ENCODE assay signal across 23 cellular contexts in genomic region chr21:44527983-44528633, GRCh38. TPM values are rescaled to one million over a fixed set of nuclear protein-coding genes. Genes with fewer than 3 reads are reported as not detected.
A peak's percentile ranks its signal among the peaks of the same experiment; 100 is the strongest.
DNase-seq lines count a peak whose midpoint lies in the region; ATAC-seq and TF ChIP-seq lines count a peak whose summit lies in the region.
"Had no signal": no experiment of that assay in that cellular context is flagged by ENCODE, and none has a peak within 500 bp of the region (broad histone marks: within the 10 kb centered on the region; RNA-seq: fewer than 3 reads in every experiment).

No MANE protein-coding gene starts in this region.

- no peaks in the 10 kb centered on the region for H3K27me3 ChIP-seq in RWPE2 (ENCODE audit: insufficient read depth, poor library complexity, severe bottlenecking)
- H3K27me3 ChIP-seq in dorsolateral prefrontal cortex, result peaks cover 0 to 22% (median 0%) of the 10 kb centered on the region in 45 donors
- H3K27me3 ChIP-seq: body of pancreas had no signal

- DNase-seq in RWPE2 (ENCODE audit: low spot score), result peak; percentile 59
- peak in 6 of 10 donors; percentile 5 to 40 (median 15) for DNase-seq in dorsolateral prefrontal cortex
- DNase-seq in sciatic nerve (ENCODE audit: low spot score), result peak; percentile 47
- no peak for DNase-seq in activated gamma-delta T cell treated with Interleukin-2 at 50 U/mL for 16 hours
- no peak for DNase-seq in NCI-H446 treated with DMSO at 0.1 percent for 48 hours (lab: John Stamatoyannopoulos, UW)
- DNase-seq: activated CD4-positive, alpha-beta T cell treated with anti-CD3 and anti-CD28 coated beads for 1 hour; DMS53; GF-D8; NCI-H1105; NCI-H510A treated with DMSO at 0.1 percent for 48 hours; stimulated activated CD4-positive, alpha-beta T cell treated with anti-CD3 and anti-CD28 coated beads, Interleukin-4, amount 100 ng/mL, for 1 hour; stimulated activated naive CD8-positive, alpha-beta T cell treated with anti-CD3 and anti-CD28 coated beads, Interleukin-15, amount 100 ng/mL, for 72 hours; T1000; trophoblast cell had no signal

- H3K4me3 ChIP-seq in RWPE2 (ENCODE audit: severe bottlenecking) (no peak overlapping the region), dorsolateral prefrontal cortex (no peak overlapping the region)
- H3K4me3 ChIP-seq: body of pancreas, GM23338, prostate gland, smooth muscle cell had no signal

- intact Hi-C loops in dorsolateral prefrontal cortex (cut with DNase I) (loop anchor here in 1 of 2 donors (10.0 kb wide), 1 partner anchor 237 kb away; no protein-coding TSS in a partner anchor), sciatic nerve (cut with DNase I) (no loop called here)

- no peaks in the 10 kb centered on the region for H3K4me1 ChIP-seq in RWPE2 (ENCODE audit: insufficient read depth, poor library complexity, severe bottlenecking)
- H3K4me1 ChIP-seq: body of pancreas, prostate gland had no signal

- no peak for TF ChIP-seq CTCF in RWPE2 (IDR thresholded peaks at IDR 0.05; ENCODE audit: poor library complexity, severe bottlenecking)
- no peak for TF ChIP-seq CTCF in dorsolateral prefrontal cortex (IDR thresholded peaks at IDR 0.05 in 54 of 56, conservative IDR thresholded peaks at IDR 0.05 in 2 of 56; ENCODE audit: low read depth in 1 of 56, partially characterized antibody in 56 of 56)

- no peaks in the 10 kb centered on the region for H3K36me3 ChIP-seq in RWPE2 (ENCODE audit: low read depth)
- H3K36me3 ChIP-seq: prostate gland had no signal

- peaks cover 7% of the 10 kb centered on the region for H3K9me3 ChIP-seq in RWPE2 (ENCODE audit: severe bottlenecking)
- H3K9me3 ChIP-seq: body of pancreas, prostate gland had no signal

- ATAC-seq in RWPE2 (ENCODE audit: low read depth) (no peak), sciatic nerve (no peak)
- ATAC-seq: body of pancreas; CD8-positive, alpha-beta T cell; GM23338; stimulated activated naive CD8-positive, alpha-beta T cell treated with anti-CD3 and anti-CD28 coated beads, Interleukin-15, amount 100 ng/mL, for 72 hours had no signal

- no peak overlapping the region for H3K27ac ChIP-seq in RWPE2 (ENCODE audit: poor library complexity, severe bottlenecking)
- H3K27ac ChIP-seq in dorsolateral prefrontal cortex, result no peak overlapping the region
- H3K27ac ChIP-seq: body of pancreas, prostate gland, RWPE1 had no signal

RNA-seq across cellular contexts. Expression of gene KRTAP10-1, which starts 11.9 kb away (rescaled TPM):
- under 1 TPM in 1 of 120 experiments, not detected in 119; 0.31 TPM for total RNA-seq in dorsolateral prefrontal cortex
- not detected for total RNA-seq in sciatic nerve
- total RNA-seq: activated CD8-positive, alpha-beta memory T cell treated with anti-CD3 and anti-CD28 coated beads for 36 hours; activated T-helper 1 cell treated with anti-CD3 and anti-CD28 coated beads, Interleukin-12 subunit alpha, Interleukin-12 subunit beta, Interleukin-2, Interleukin-4 antibody, amounts not matched to agents 30 ng/mL and 10 ng/mL and 1 ng/mL, durations not matched to agents 14 hours and 24 hours and 36 hours; body of pancreas; CD8-positive, alpha-beta T cell; fibroblast of lung; GM23338; prostate gland; smooth muscle cell had no signal

RNA-seq across cellular contexts. Expression of gene KRTAP10-2, which starts 23.2 kb away (rescaled TPM):
- total RNA-seq in dorsolateral prefrontal cortex (1 to 10 TPM in 2 of 120 experiments, under 1 TPM in 2, not detected in 116; 0.44 to 1.8 (median 1.1) TPM), sciatic nerve (not detected)
- total RNA-seq: activated CD8-positive, alpha-beta memory T cell treated with anti-CD3 and anti-CD28 coated beads for 36 hours; activated T-helper 1 cell treated with anti-CD3 and anti-CD28 coated beads, Interleukin-12 subunit alpha, Interleukin-12 subunit beta, Interleukin-2, Interleukin-4 antibody, amounts not matched to agents 30 ng/mL and 10 ng/mL and 1 ng/mL, durations not matched to agents 14 hours and 24 hours and 36 hours; body of pancreas; CD8-positive, alpha-beta T cell; fibroblast of lung; GM23338; prostate gland; smooth muscle cell had no signal

RNA-seq across cellular contexts. Expression of gene KRTAP10-3, which starts 30.5 kb away (rescaled TPM):
- under 1 TPM in 3 of 120 experiments, not detected in 117; 0.53 to 0.59 (median 0.55) TPM for total RNA-seq in dorsolateral prefrontal cortex
- not detected for total RNA-seq in sciatic nerve
- total RNA-seq: activated CD8-positive, alpha-beta memory T cell treated with anti-CD3 and anti-CD28 coated beads for 36 hours; activated T-helper 1 cell treated with anti-CD3 and anti-CD28 coated beads, Interleukin-12 subunit alpha, Interleukin-12 subunit beta, Interleukin-2, Interleukin-4 antibody, amounts not matched to agents 30 ng/mL and 10 ng/mL and 1 ng/mL, durations not matched to agents 14 hours and 24 hours and 36 hours; body of pancreas; CD8-positive, alpha-beta T cell; fibroblast of lung; GM23338; prostate gland; smooth muscle cell had no signal

RNA-seq across cellular contexts. Expression of gene KRTAP10-4, which starts 45.4 kb away (rescaled TPM):
- total RNA-seq in dorsolateral prefrontal cortex (not detected), sciatic nerve (not detected)
- total RNA-seq: activated CD8-positive, alpha-beta memory T cell treated with anti-CD3 and anti-CD28 coated beads for 36 hours; activated T-helper 1 cell treated with anti-CD3 and anti-CD28 coated beads, Interleukin-12 subunit alpha, Interleukin-12 subunit beta, Interleukin-2, Interleukin-4 antibody, amounts not matched to agents 30 ng/mL and 10 ng/mL and 1 ng/mL, durations not matched to agents 14 hours and 24 hours and 36 hours; body of pancreas; CD8-positive, alpha-beta T cell; fibroblast of lung; GM23338; prostate gland; smooth muscle cell had no signal

RNA-seq across cellular contexts. Expression of gene KRTAP10-5, which starts 52.3 kb away (rescaled TPM):
- total RNA-seq in dorsolateral prefrontal cortex (not detected), sciatic nerve (not detected)
- total RNA-seq: activated CD8-positive, alpha-beta memory T cell treated with anti-CD3 and anti-CD28 coated beads for 36 hours; activated T-helper 1 cell treated with anti-CD3 and anti-CD28 coated beads, Interleukin-12 subunit alpha, Interleukin-12 subunit beta, Interleukin-2, Interleukin-4 antibody, amounts not matched to agents 30 ng/mL and 10 ng/mL and 1 ng/mL, durations not matched to agents 14 hours and 24 hours and 36 hours; body of pancreas; CD8-positive, alpha-beta T cell; fibroblast of lung; GM23338; prostate gland; smooth muscle cell had no signal

Comparison
In these comparisons a context has a peak if more than half of its experiments do, and no peak if none do; other contexts are left out.
1. DNase-seq: peak in RWPE2 (single experiment), dorsolateral prefrontal cortex (6 of 10) and sciatic nerve (single experiment); none in activated gamma-delta T cell treated with Interleukin-2 at 50 U/mL for 16 hours (single experiment) and NCI-H446 treated with DMSO at 0.1 percent for 48 hours (single experiment).